In genomic region chr2:229445013-229445412, GRCh38 we compare ENCODE assay signal across 1 cellular context.
TF ChIP-seq lines count a peak whose summit lies in the region.

No MANE protein-coding gene starts in this region.

TF ChIP-seq in GM23338, 12 proteins besides CTCF, POLR2A, EP300 and RAD21 (continued from another document):
- TF ChIP-seq, protein P1, sequence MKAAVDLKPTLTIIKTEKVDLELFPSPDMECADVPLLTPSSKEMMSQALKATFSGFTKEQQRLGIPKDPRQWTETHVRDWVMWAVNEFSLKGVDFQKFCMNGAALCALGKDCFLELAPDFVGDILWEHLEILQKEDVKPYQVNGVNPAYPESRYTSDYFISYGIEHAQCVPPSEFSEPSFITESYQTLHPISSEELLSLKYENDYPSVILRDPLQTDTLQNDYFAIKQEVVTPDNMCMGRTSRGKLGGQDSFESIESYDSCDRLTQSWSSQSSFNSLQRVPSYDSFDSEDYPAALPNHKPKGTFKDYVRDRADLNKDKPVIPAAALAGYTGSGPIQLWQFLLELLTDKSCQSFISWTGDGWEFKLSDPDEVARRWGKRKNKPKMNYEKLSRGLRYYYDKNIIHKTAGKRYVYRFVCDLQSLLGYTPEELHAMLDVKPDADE (IDR thresholded peaks at IDR 0.05), result no peak
- no peak for TF ChIP-seq POLR2AphosphoS5 (IDR thresholded peaks at IDR 0.05; ENCODE audit: low read depth)
- no peak for TF ChIP-seq EZH2 (IDR thresholded peaks at IDR 0.05; ENCODE audit: low read depth, unreplicated experiment)
